In the genomic region with DNA sequence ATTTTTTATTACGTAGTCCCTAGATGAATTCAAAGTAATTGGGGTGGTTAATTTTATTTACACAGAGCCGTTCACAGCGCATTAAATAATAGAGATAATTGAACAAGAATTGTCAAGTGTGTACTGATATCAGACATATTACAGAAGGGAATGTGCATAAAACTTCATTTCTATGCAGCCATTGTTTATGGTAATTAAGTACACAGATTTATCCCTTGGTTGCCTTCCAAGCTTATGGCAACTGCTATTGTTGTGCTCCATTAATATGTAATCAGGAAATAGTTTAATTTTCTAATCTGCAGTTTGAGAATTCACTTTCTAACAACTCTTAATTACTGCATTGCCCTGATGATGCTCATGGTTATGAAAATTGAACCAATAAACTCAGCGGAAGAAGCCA, we compare ENCODE assay signal across 39 cellular contexts. TPM values are rescaled to one million over a fixed set of nuclear protein-coding genes. Genes with fewer than 3 reads are reported as not detected.
"Had no signal": no experiment of that assay in that cellular context is flagged by ENCODE, and none has a peak within 500 bp of the region (broad histone marks: within the 10 kb centered on the region; RNA-seq: fewer than 3 reads in every experiment).

No MANE protein-coding gene starts in this region.

- H3K9me3 Mint-ChIP-seq: activated B cell treated with CpG ODN at 0.5 μM for 24 hours; activated CD8-positive, alpha-beta T cell treated with anti-CD3 and anti-CD28 coated beads for 36 hours; activated naive CD4-positive, alpha-beta T cell treated with anti-CD3 and anti-CD28 coated beads, Interleukin-2, amount 50 U/mL, for 24 hours; activated naive CD8-positive, alpha-beta T cell treated with anti-CD3 and anti-CD28 coated beads for 36 hours; activated naive CD8-positive, alpha-beta T cell treated with anti-CD3 and anti-CD28 coated beads, Interleukin-2, amount 50 U/mL, for 24 hours; activated T-cell treated with anti-CD3 and anti-CD28 coated beads, Interleukin-2, amount 50 U/mL, for 4 hours; activated T-helper 17 cell treated with anti-CD3 and anti-CD28 coated beads, Interleukin-2, amount 50 U/mL, for 72 hours; central memory CD8-positive, alpha-beta T cell; effector memory CD8-positive, alpha-beta T cell; T-helper 2 cell treated with Interferon-gamma antibody and Interleukin-4, amounts not matched to agents 5 μg/mL and 100 μg/mL, for 36 hours had no signal

- DNase-seq: activated B cell treated with CpG ODN at 0.5 μM for 24 hours; activated CD4-positive, alpha-beta T cell treated with anti-CD3 and anti-CD28 coated beads for 48 hours; activated CD4-positive, alpha-beta T cell treated with anti-CD3 and anti-CD28 coated beads, Interleukin-2, amount 50 U/mL, for 1 hour; activated CD4-positive, alpha-beta T cell treated with anti-CD3 and anti-CD28 coated beads, Interleukin-2, amount 50 U/mL, for 48 hours; activated CD8-positive, alpha-beta memory T cell treated with anti-CD3 and anti-CD28 coated beads for 24 hours; activated CD8-positive, alpha-beta T cell treated with anti-CD3 and anti-CD28 coated beads for 36 hours; activated effector memory CD4-positive, alpha-beta T cell treated with Interleukin-2 at 50 U/mL for 16 hours; activated gamma-delta T cell treated with Interleukin-2 at 50 U/mL for 16 hours; activated naive CD4-positive, alpha-beta T cell treated with Interleukin-2 at 50 U/mL for 16 hours; activated naive CD8-positive, alpha-beta T cell treated with anti-CD3 and anti-CD28 coated beads for 36 hours; activated naive CD8-positive, alpha-beta T cell treated with anti-CD3 and anti-CD28 coated beads, Interleukin-2, amount 50 U/mL, for 24 hours; activated T-cell treated with anti-CD3 and anti-CD28 coated beads, Interleukin-2, amount 50 U/mL, for 4 hours; adrenal gland; brain microvascular endothelial cell; cortex of kidney; dermis blood vessel endothelial cell; effector CD4-positive, alpha-beta T cell; effector memory CD8-positive, alpha-beta T cell; esophagus squamous epithelium; foreskin melanocyte; heart right ventricle; hippocampal formation; T-helper 17 cell; T1000; WERI-Rb-1 had no signal

- H3K4me1 Mint-ChIP-seq: activated B cell treated with CpG ODN at 0.5 μM for 24 hours; activated naive CD4-positive, alpha-beta T cell treated with anti-CD3 and anti-CD28 coated beads, Interleukin-2, amount 50 U/mL, for 24 hours; activated naive CD8-positive, alpha-beta T cell treated with anti-CD3 and anti-CD28 coated beads for 36 hours; activated naive CD8-positive, alpha-beta T cell treated with anti-CD3 and anti-CD28 coated beads, Interleukin-2, amount 50 U/mL, for 24 hours; activated T-helper 17 cell treated with anti-CD3 and anti-CD28 coated beads, Interleukin-2, amount 50 U/mL, for 72 hours; central memory CD8-positive, alpha-beta T cell; T-helper 17 cell had no signal

- H3K4me3 ChIP-seq: adrenal gland, ascending aorta, esophagus squamous epithelium, gastroesophageal sphincter, heart right ventricle had no signal

- FAIRE-seq: bronchial epithelial cell, endothelial cell of umbilical vein had no signal

- H3K4me1 ChIP-seq: adrenal gland, esophagus squamous epithelium had no signal

- H3K9me3 ChIP-seq: ascending aorta, esophagus squamous epithelium, gastroesophageal sphincter, heart right ventricle had no signal

- H3K4me3 Mint-ChIP-seq: activated B cell treated with CpG ODN at 0.5 μM for 24 hours; activated CD8-positive, alpha-beta T cell treated with anti-CD3 and anti-CD28 coated beads for 36 hours; activated naive CD4-positive, alpha-beta T cell treated with anti-CD3 and anti-CD28 coated beads, Interleukin-2, amount 50 U/mL, for 24 hours; activated naive CD8-positive, alpha-beta T cell treated with anti-CD3 and anti-CD28 coated beads for 36 hours; activated naive CD8-positive, alpha-beta T cell treated with anti-CD3 and anti-CD28 coated beads, Interleukin-2, amount 50 U/mL, for 24 hours; activated T-cell treated with anti-CD3 and anti-CD28 coated beads, Interleukin-2, amount 50 U/mL, for 4 hours; activated T-helper 17 cell treated with anti-CD3 and anti-CD28 coated beads, Interleukin-2, amount 50 U/mL, for 72 hours; central memory CD8-positive, alpha-beta T cell; effector memory CD8-positive, alpha-beta T cell; T-helper 17 cell; T-helper 2 cell treated with Interferon-gamma antibody and Interleukin-4, amounts not matched to agents 5 μg/mL and 100 μg/mL, for 36 hours had no signal

- H3K27ac Mint-ChIP-seq: activated B cell treated with CpG ODN at 0.5 μM for 24 hours; activated CD8-positive, alpha-beta T cell treated with anti-CD3 and anti-CD28 coated beads for 36 hours; activated naive CD4-positive, alpha-beta T cell treated with anti-CD3 and anti-CD28 coated beads, Interleukin-2, amount 50 U/mL, for 24 hours; activated naive CD8-positive, alpha-beta T cell treated with anti-CD3 and anti-CD28 coated beads for 36 hours; activated naive CD8-positive, alpha-beta T cell treated with anti-CD3 and anti-CD28 coated beads, Interleukin-2, amount 50 U/mL, for 24 hours; activated T-helper 17 cell treated with anti-CD3 and anti-CD28 coated beads, Interleukin-2, amount 50 U/mL, for 72 hours; effector memory CD8-positive, alpha-beta T cell; T-helper 17 cell; T-helper 2 cell treated with Interferon-gamma antibody and Interleukin-4, amounts not matched to agents 5 μg/mL and 100 μg/mL, for 36 hours had no signal

- H3K27me3 Mint-ChIP-seq: activated B cell treated with CpG ODN at 0.5 μM for 24 hours; activated CD8-positive, alpha-beta T cell treated with anti-CD3 and anti-CD28 coated beads for 36 hours; activated naive CD4-positive, alpha-beta T cell treated with anti-CD3 and anti-CD28 coated beads, Interleukin-2, amount 50 U/mL, for 24 hours; activated naive CD8-positive, alpha-beta T cell treated with anti-CD3 and anti-CD28 coated beads for 36 hours; activated naive CD8-positive, alpha-beta T cell treated with anti-CD3 and anti-CD28 coated beads, Interleukin-2, amount 50 U/mL, for 24 hours; activated T-helper 17 cell treated with anti-CD3 and anti-CD28 coated beads, Interleukin-2, amount 50 U/mL, for 72 hours; central memory CD8-positive, alpha-beta T cell; effector memory CD8-positive, alpha-beta T cell; T-helper 17 cell had no signal

- H3K27ac ChIP-seq: adrenal gland, ascending aorta, brain microvascular endothelial cell, epithelial cell of prostate, esophagus squamous epithelium, gastroesophageal sphincter, heart right ventricle, WERI-Rb-1 had no signal

- H3K36me3 ChIP-seq: adrenal gland, ascending aorta, brain microvascular endothelial cell, WERI-Rb-1 had no signal

RNA-seq across cellular contexts. Expression of gene OTX1, which starts 47.3 kb away (rescaled TPM):
- total RNA-seq: activated B cell treated with CpG ODN at 0.5 μM for 24 hours; activated CD8-positive, alpha-beta T cell treated with anti-CD3 and anti-CD28 coated beads for 36 hours; activated naive CD8-positive, alpha-beta T cell treated with anti-CD3 and anti-CD28 coated beads for 36 hours; activated T-cell treated with anti-CD3 and anti-CD28 coated beads, Interleukin-2, amount 50 U/mL, for 4 hours; activated T-helper 17 cell treated with anti-CD3 and anti-CD28 coated beads, Interleukin-2, amount 50 U/mL, for 72 hours; adrenal gland; ascending aorta; cardiac septum; cerebellum; endothelial cell of umbilical vein; fibroblast of villous mesenchyme; glomerular endothelial cell; heart right ventricle; T-helper 17 cell had no signal
- polyA plus RNA-seq: endothelial cell of umbilical vein, fibroblast of lung, heart right ventricle had no signal
